In genomic region chr17:78722101-78722761, GRCh38 we compare ENCODE assay signal across 8 cellular contexts. TPM values are rescaled to one million over a fixed set of nuclear protein-coding genes. Genes with fewer than 3 reads are reported as not detected.
DNase-seq lines count a peak whose midpoint lies in the region; ATAC-seq, FAIRE-seq and TF ChIP-seq lines count a peak whose summit lies in the region.

No MANE protein-coding gene starts in this region.

- H3K27me3 ChIP-seq in CD4-positive, alpha-beta T cell (ENCODE audit: control insufficient read depth, insufficient read depth, low read length) = no peaks in the 10 kb centered on the region
- H3K27me3 ChIP-seq in colonic mucosa = no peaks in the 10 kb centered on the region

- intact Hi-C loops in CD4-positive, alpha-beta T cell (cut with DNase I, micrococcal nuclease) = no loop called here
- intact Hi-C loops in colonic mucosa (cut with DNase I) = no loop called here
- intact Hi-C loops in kidney (cut with DNase I) = no loop called here

- no peaks in the 10 kb centered on the region for H3K27me3 Mint-ChIP-seq in CD4-positive, alpha-beta T cell
- H3K27me3 Mint-ChIP-seq in nephron (ENCODE audit: low read depth) = peaks cover 9% of the 10 kb centered on the region

- H3K9me3 Mint-ChIP-seq in CD4-positive, alpha-beta T cell = no peaks in the 10 kb centered on the region
- H3K9me3 Mint-ChIP-seq in nephron = no peaks in the 10 kb centered on the region

- H3K9ac ChIP-seq in colonic mucosa (ENCODE audit: low read depth in 2 of 2, low read length in 2 of 2) = no peak overlapping the region
- H3K9ac ChIP-seq in kidney (ENCODE audit: low read length in 2 of 2) = no peak overlapping the region

- peaks cover 56% of the 10 kb centered on the region for H3K36me3 Mint-ChIP-seq in CD4-positive, alpha-beta T cell (ENCODE audit: low read depth)
- H3K36me3 Mint-ChIP-seq in nephron (ENCODE audit: low read depth) = no peaks in the 10 kb centered on the region

- no peak for FAIRE-seq in urothelium cell line (lab: Jason Lieb, UNC)
- no peak for FAIRE-seq in kidney (lab: Jason Lieb, UNC)

- POLR2A ChIA-PET in CD4-positive, alpha-beta T cell (lab: Charles Lee) = interaction anchor here (0.8 to 1.6 kb wide), 10 partner anchors 8 to 97 kb away, joined by 3 to 9 read pairs (median 4); no protein-coding TSS in a partner anchor

- peak overlapping the region; percentile 48 for H3K27ac ChIP-seq in CD4-positive, alpha-beta T cell (ENCODE audit: low read depth, low read length)
- H3K27ac ChIP-seq in colonic mucosa (peak overlapping the region; percentile 25), kidney (ENCODE audit: low read depth in 2 of 2, low read length in 2 of 2) (no peak overlapping the region)

- no peak for DNase-seq in CD4-positive, alpha-beta T cell
- DNase-seq in colonic mucosa = no peak
- no peak for DNase-seq in 8988T
- DNase-seq in urothelium cell line (ENCODE audit: low spot score) = no peak
- no peak for DNase-seq in kidney
- no peak for DNase-seq in NCI-H510A (lab: John Stamatoyannopoulos, UW)

- peaks cover 46% of the 10 kb centered on the region for H3K4me1 ChIP-seq in colonic mucosa
- peaks cover 33 to 37% of the 10 kb centered on the region in 2 donors for H3K4me1 ChIP-seq in kidney (ENCODE audit: control insufficient read depth in 1 of 2, insufficient read depth in 1 of 2, low read depth in 1 of 2, low read length in 2 of 2)

- ATAC-seq in CD4-positive, alpha-beta T cell (ENCODE audit: poor library complexity) = peak; percentile 13
- ATAC-seq in HG03439 (IDR thresholded peaks at IDR 0.05; ENCODE audit: unreplicated experiment) = peak; percentile 36

- H3K27ac Mint-ChIP-seq in CD4-positive, alpha-beta T cell = peak overlapping the region; percentile 79
- peak overlapping the region; percentile 30 to 70 (median 61) for H3K27ac Mint-ChIP-seq in nephron

- CTCF ChIA-PET in CD4-positive, alpha-beta T cell (lab: Charles Lee) = interaction anchor here (0.6 to 1.8 kb wide), 3 partner anchors 14 to 45 kb away, joined by 3 to 5 read pairs (median 3); no protein-coding TSS in a partner anchor

- H3K36me3 ChIP-seq in colonic mucosa (no peaks in the 10 kb centered on the region), kidney (ENCODE audit: control insufficient read depth in 1 of 2, insufficient read depth in 2 of 2, low read length in 2 of 2) (no peaks in the 10 kb centered on the region)

- H3K4me3 ChIP-seq in colonic mucosa (no peak overlapping the region), kidney (ENCODE audit: low read length in 2 of 2) (no peak overlapping the region)

- no peaks in the 10 kb centered on the region for H3K9me3 ChIP-seq in CD4-positive, alpha-beta T cell (ENCODE audit: control insufficient read depth, low read length)
- H3K9me3 ChIP-seq in colonic mucosa (no peaks in the 10 kb centered on the region), kidney (ENCODE audit: control insufficient read depth in 1 of 2, low read length in 2 of 2) (no peaks in the 10 kb centered on the region)

- H3K4me1 Mint-ChIP-seq in CD4-positive, alpha-beta T cell (ENCODE audit: low read depth) = peaks cover 95% of the 10 kb centered on the region
- H3K4me1 Mint-ChIP-seq in nephron = peaks cover 68% of the 10 kb centered on the region

- TF ChIP-seq CTCF in CD4-positive, alpha-beta T cell (IDR thresholded peaks at IDR 0.05) = no peak
- TF ChIP-seq CTCF in colonic mucosa (IDR thresholded peaks at IDR 0.05) (no peak), nephron (IDR thresholded peaks at IDR 0.05; ENCODE audit: unreplicated experiment in 3 of 3) (no peak), kidney (IDR thresholded peaks at IDR 0.05; ENCODE audit: borderline replicate concordance, extremely low read depth, insufficient read depth) (no peak)

- peak overlapping the region; percentile 70 for H3K4me3 Mint-ChIP-seq in CD4-positive, alpha-beta T cell
- peak overlapping the region; percentile 82 to 84 (median 83) for H3K4me3 Mint-ChIP-seq in nephron

RNA-seq across cellular contexts. Expression of gene CYTH1, which starts 59.8 kb away (rescaled TPM):
- 100 to 1,000 TPM; 521 to 525 TPM for total RNA-seq in CD4-positive, alpha-beta T cell
- total RNA-seq in colonic mucosa (10 to 100 TPM; 54.6 to 68.9 TPM), kidney (59.7 TPM)
- 25.3 TPM for polyA plus RNA-seq in kidney (ENCODE audit: insufficient read depth, low read depth, low replicate concordance)

Comparison
In these comparisons a context has a peak if more than half of its experiments do, and no peak if none do; other contexts are left out.
1. H3K27ac ChIP-seq: peak in CD4-positive, alpha-beta T cell (single experiment) and colonic mucosa (single experiment); none in kidney (0 of 2).